8 cellular contexts compared by ENCODE assay signal in the genomic region with DNA sequence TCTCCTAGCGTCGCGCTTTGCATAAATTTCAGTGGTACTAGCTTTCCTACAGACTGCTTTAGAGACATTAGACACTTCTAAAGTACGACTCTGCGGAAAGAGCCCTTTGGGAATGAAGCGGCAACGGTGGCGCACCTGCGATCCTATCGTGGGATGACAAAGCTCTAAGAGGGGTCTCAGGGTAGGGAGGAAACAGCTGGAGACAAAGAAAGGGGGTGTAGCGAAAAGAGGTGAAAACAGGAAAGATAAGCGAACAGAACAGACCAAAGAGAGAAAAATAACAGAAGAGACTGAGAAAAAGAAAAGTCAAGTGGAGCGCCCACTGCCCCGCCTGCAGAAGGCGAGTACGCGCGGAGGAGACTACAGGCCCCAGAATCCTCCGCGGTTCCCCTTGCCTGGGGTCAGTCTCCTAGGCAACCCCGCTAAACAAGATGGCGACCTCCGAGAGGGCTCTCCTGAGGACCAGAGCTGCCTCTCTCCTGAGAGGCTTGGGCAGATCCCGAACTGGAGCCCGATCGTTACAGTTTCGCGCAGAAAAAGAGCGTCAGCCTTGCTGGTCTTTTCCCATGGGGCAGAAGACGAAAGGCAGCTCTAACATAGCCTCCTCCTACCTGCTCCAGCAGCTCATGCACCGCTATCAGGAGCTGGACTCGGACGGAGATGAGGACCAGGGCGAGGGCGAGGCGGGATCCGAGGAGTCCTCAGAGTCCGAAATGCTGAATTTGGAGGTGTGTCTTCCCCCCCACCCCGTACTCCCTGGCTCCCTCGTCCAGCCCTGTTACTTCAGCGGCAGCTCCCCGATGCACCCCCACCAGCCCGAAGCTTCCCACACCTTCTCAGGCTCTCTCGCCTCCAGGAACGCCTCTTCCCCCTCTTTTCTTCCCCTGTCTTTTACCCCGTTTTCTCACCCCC. TPM values are rescaled to one million over a fixed set of nuclear protein-coding genes. Genes with fewer than 3 reads are reported as not detected.
DNase-seq lines count a peak whose midpoint lies in the region; ATAC-seq and TF ChIP-seq lines count a peak whose summit lies in the region.

A gene with protein sequence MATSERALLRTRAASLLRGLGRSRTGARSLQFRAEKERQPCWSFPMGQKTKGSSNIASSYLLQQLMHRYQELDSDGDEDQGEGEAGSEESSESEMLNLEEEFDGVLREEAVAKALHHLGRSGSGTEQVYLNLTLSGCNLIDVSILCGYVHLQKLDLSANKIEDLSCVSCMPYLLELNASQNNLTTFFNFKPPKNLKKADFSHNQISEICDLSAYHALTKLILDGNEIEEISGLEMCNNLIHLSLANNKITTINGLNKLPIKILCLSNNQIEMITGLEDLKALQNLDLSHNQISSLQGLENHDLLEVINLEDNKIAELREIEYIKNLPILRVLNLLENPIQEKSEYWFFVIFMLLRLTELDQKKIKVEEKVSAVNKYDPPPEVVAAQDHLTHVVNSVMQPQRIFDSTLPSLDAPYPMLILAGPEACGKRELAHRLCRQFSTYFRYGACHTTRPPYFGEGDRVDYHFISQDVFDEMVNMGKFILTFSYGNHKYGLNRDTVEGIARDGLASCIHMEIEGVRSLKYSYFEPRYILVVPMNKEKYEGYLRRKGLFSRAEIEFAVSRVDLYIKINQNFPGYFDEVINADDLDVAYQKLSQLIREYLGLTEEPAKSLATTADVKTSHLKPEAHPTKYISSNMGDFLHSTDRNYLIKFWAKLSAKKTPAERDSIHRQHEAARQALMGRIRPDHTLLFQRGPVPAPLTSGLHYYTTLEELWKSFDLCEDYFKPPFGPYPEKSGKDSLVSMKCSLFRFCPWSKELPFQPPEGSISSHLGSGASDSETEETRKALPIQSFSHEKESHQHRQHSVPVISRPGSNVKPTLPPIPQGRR (plus strand): TSS at position 404 of the 912 bp plus-strand sequence. CDS start 28 bp downstream, at position 432.

- no peaks in the 10 kb centered on the region for H3F3A ChIP-seq in SK-N-SH (replicated peaks; ENCODE audit: insufficient read depth)

- intact Hi-C loops in head of caudate nucleus (cut with DNase I): no loop called here

- no peaks in the 10 kb centered on the region for H3K27me3 ChIP-seq in SK-N-SH (ENCODE audit: insufficient read depth)

- H3K27ac Mint-ChIP-seq in activated naive CD4-positive, alpha-beta T cell treated with anti-CD3 and anti-CD28 coated beads, Interleukin-2, amount 50 U/mL, for 24 hours: peak within 1 kb of the TSS; percentile 9

- H3K36me3 ChIP-seq in SK-N-SH (replicated peaks in 1 of 2; ENCODE audit: control insufficient read depth in 1 of 2, insufficient read depth in 2 of 2, low read length in 1 of 2): no peaks in the 10 kb centered on the region

- H3K4me1 ChIP-seq in SK-N-SH (ENCODE audit: control insufficient read depth in 1 of 2, insufficient read depth in 2 of 2, low read depth in 1 of 2, low read length in 1 of 2): peaks cover 0 to 16% of the 10 kb centered on the region in 2 experiments; a peak in 2 of 4 replicates

- TF ChIP-seq RAD21 in SK-N-SH (IDR thresholded peaks at IDR 0.05; ENCODE audit: low read length): no peak

- no peaks in the 10 kb centered on the region for H3K9me3 ChIP-seq in SK-N-SH

- peaks cover 11% of the 10 kb centered on the region for H3K4me1 Mint-ChIP-seq in activated naive CD4-positive, alpha-beta T cell treated with anti-CD3 and anti-CD28 coated beads, Interleukin-2, amount 50 U/mL, for 24 hours

- no peak for TF ChIP-seq EP300 in SK-N-SH (IDR thresholded peaks at IDR 0.05; ENCODE audit: borderline replicate concordance in 1 of 2, low read depth in 1 of 2, low read length in 1 of 2)

- no peaks in the 10 kb centered on the region for H4K20me1 ChIP-seq in SK-N-SH (ENCODE audit: insufficient read depth)

- H3K27ac ChIP-seq in SK-N-SH (ENCODE audit: low read depth in 2 of 2, low read length in 1 of 2): peak within 1 kb of the TSS in 1 of 2 experiments; percentile 71; a peak in 2 of 4 replicates

- H3K9ac ChIP-seq in SK-N-SH: peak within 1 kb of the TSS; percentile 48

- CTCF ChIA-PET in SK-N-SH (lab: Yijun Ruan, JAX): interaction anchor here (0.9 to 2.4 kb wide), 3 partner anchors 10 to 18 kb away, joined by 3 to 25 read pairs (median 5); no protein-coding TSS in a partner anchor

- no peak for TF ChIP-seq POLR2A in NB4 (IDR thresholded peaks at IDR 0.05; ENCODE audit: extremely low read depth, insufficient read length)

- ATAC-seq in HG02588 (IDR thresholded peaks at IDR 0.05; ENCODE audit: unreplicated experiment) (peak; percentile 100), omental fat pad (ENCODE audit: low FRiP score) (peak; percentile 90)

- H3K4me2 ChIP-seq in SK-N-SH: peak within 1 kb of the TSS; percentile 87

- peak within 1 kb of the TSS; percentile 97 for H2AFZ ChIP-seq in SK-N-SH (ENCODE audit: low read depth)

- peak within 1 kb of the TSS; percentile 85 for H3K4me3 Mint-ChIP-seq in activated naive CD4-positive, alpha-beta T cell treated with anti-CD3 and anti-CD28 coated beads, Interleukin-2, amount 50 U/mL, for 24 hours

- H3K36me3 Mint-ChIP-seq in activated naive CD4-positive, alpha-beta T cell treated with anti-CD3 and anti-CD28 coated beads, Interleukin-2, amount 50 U/mL, for 24 hours: no peaks in the 10 kb centered on the region

- DNase-seq in GM04504 (ENCODE audit: low read depth) (peak; percentile 53), NB4 (ENCODE audit: low read depth) (peak; percentile 83), SK-N-SH (peak; percentile 94), head of caudate nucleus (peak; percentile 81 to 96 (median 90)), omental fat pad (ENCODE audit: low spot score) (peak; percentile 51), superior temporal gyrus (ENCODE audit: extremely low spot score) (peak; percentile 84)

- 7% methylated on average over 42 of the region's 46 CpGs for WGBS in SK-N-SH (ENCODE audit: low lambda C conversion rate)

- peaks cover 11% of the 10 kb centered on the region for H3K27me3 Mint-ChIP-seq in activated naive CD4-positive, alpha-beta T cell treated with anti-CD3 and anti-CD28 coated beads, Interleukin-2, amount 50 U/mL, for 24 hours

- TF ChIP-seq CTCF in NB4 (IDR thresholded peaks at IDR 0.05; ENCODE audit: low read depth, low read length) (no peak), SK-N-SH (IDR thresholded peaks at IDR 0.05) (no peak), omental fat pad (IDR thresholded peaks at IDR 0.05) (no peak)

- no peaks in the 10 kb centered on the region for H3K9me3 Mint-ChIP-seq in activated naive CD4-positive, alpha-beta T cell treated with anti-CD3 and anti-CD28 coated beads, Interleukin-2, amount 50 U/mL, for 24 hours

- no peaks in the 10 kb centered on the region for H3K79me2 ChIP-seq in SK-N-SH (ENCODE audit: insufficient read depth)

- POLR2A ChIA-PET in SK-N-SH (lab: Yijun Ruan, JAX): no interaction called here

- H3K4me3 ChIP-seq in NB4 (ENCODE audit: low read depth, low read length) (peak within 1 kb of the TSS; percentile 66), SK-N-SH (ENCODE audit: low read depth in 2 of 2, low read length in 1 of 2) (peak within 1 kb of the TSS; percentile 82 to 86)

- no peaks in the 10 kb centered on the region for H3K9me2 ChIP-seq in SK-N-SH

TF ChIP-seq in SK-N-SH, 30 proteins besides CTCF, POLR2A, EP300 and RAD21:
- TF ChIP-seq YY1 (IDR thresholded peaks at IDR 0.05; ENCODE audit: low read depth) (peak; percentile 96), SIN3A (IDR thresholded peaks at IDR 0.05; ENCODE audit: borderline replicate concordance, low read depth, low read length) (peak; percentile 77; the same call in 1 of the 2 replicates), RCOR1 (IDR thresholded peaks at IDR 0.05; ENCODE audit: low read length) (no peak), TCF12 (IDR thresholded peaks at IDR 0.05) (no peak), EZH2phosphoT487 (IDR thresholded peaks at IDR 0.05; ENCODE audit: borderline replicate concordance, low read depth) (no peak), GATA2 (CRISPR knock-in tag; IDR thresholded peaks at IDR 0.05) (peak; percentile 55; the same call in 1 of the 2 replicates), NRF1 (IDR thresholded peaks at IDR 0.05; ENCODE audit: low read depth, low read length) (no peak), TEAD4 (IDR thresholded peaks at IDR 0.05; ENCODE audit: borderline replicate concordance, insufficient read depth) (no peak), TAF1 (IDR thresholded peaks at IDR 0.05; ENCODE audit: borderline replicate concordance, low read depth, low read length) (no peak), ELF1 (IDR thresholded peaks at IDR 0.05) (peak; percentile 31; the same call in 1 of the 2 replicates), CHD2 (IDR thresholded peaks at IDR 0.05; ENCODE audit: low read length, partially characterized antibody) (peak; percentile 74), MXI1 (IDR thresholded peaks at IDR 0.05; ENCODE audit: low read depth, low read length) (peak; percentile 95), MEF2A (IDR thresholded peaks at IDR 0.05; ENCODE audit: borderline replicate concordance, low read depth) (no peak)
- TF ChIP-seq, protein P1, sequence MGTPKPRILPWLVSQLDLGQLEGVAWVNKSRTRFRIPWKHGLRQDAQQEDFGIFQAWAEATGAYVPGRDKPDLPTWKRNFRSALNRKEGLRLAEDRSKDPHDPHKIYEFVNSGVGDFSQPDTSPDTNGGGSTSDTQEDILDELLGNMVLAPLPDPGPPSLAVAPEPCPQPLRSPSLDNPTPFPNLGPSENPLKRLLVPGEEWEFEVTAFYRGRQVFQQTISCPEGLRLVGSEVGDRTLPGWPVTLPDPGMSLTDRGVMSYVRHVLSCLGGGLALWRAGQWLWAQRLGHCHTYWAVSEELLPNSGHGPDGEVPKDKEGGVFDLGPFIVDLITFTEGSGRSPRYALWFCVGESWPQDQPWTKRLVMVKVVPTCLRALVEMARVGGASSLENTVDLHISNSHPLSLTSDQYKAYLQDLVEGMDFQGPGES (IDR thresholded peaks at IDR 0.05; ENCODE audit: low read depth, low read length): no peak
- TF ChIP-seq, protein P2, sequence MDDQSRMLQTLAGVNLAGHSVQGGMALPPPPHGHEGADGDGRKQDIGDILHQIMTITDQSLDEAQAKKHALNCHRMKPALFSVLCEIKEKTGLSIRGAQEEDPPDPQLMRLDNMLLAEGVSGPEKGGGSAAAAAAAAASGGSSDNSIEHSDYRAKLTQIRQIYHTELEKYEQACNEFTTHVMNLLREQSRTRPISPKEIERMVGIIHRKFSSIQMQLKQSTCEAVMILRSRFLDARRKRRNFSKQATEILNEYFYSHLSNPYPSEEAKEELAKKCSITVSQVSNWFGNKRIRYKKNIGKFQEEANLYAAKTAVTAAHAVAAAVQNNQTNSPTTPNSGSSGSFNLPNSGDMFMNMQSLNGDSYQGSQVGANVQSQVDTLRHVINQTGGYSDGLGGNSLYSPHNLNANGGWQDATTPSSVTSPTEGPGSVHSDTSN (IDR thresholded peaks at IDR 0.05): no peak
TF ChIP-seq in SK-N-SH: peak in this region for 6.

RNA-seq across cellular contexts. Expression of the gene that starts here (rescaled TPM):
- polyA plus RNA-seq in SK-N-SH (2012; rRNA removed): 1.5 TPM in 2 replicates
- 0.62 and 0.70 TPM in 2 replicates for polyA plus RNA-seq in SK-N-SH (2012; cell fraction: cytosol; rRNA removed)
- polyA plus RNA-seq in SK-N-SH (2012; cell fraction: nucleus; rRNA removed): 11.9 and 16.8 TPM in 2 replicates
- total RNA-seq in omental fat pad: 1 to 10 TPM in 1 of 4 donors, under 1 TPM in 3; 0.16 to 1.2 (median 0.51) TPM
